Comparison of ENCODE assay signal across 8 cellular contexts in genomic region chrX:129956765-129957164, GRCh38. TPM values are rescaled to one million over a fixed set of nuclear protein-coding genes. Genes with fewer than 3 reads are reported as not detected.
A peak's percentile ranks its signal among the peaks of the same experiment; 100 is the strongest.
DNase-seq lines count a peak whose midpoint lies in the region; ATAC-seq and TF ChIP-seq lines count a peak whose summit lies in the region.

No MANE protein-coding gene starts in this region.

- no peak for TF ChIP-seq EP300 in esophagus muscularis mucosa (IDR thresholded peaks at IDR 0.05)

- H3K4me3 ChIP-seq in GM12865 (ENCODE audit: low read depth, low read length) (peak overlapping the region; percentile 36), OCI-LY3 (ENCODE audit: low read length) (peak overlapping the region; percentile 93), esophagus muscularis mucosa (peak overlapping the region; percentile 49 to 60 (median 53)), gastrocnemius medialis (peak overlapping the region; percentile 43 to 55 (median 46))

- H3K4me1 ChIP-seq in OCI-LY3 (ENCODE audit: low read length) (peaks cover 14% of the 10 kb centered on the region), esophagus muscularis mucosa (peaks cover 4 to 34% (median 24%) of the 10 kb centered on the region in 4 donors), gastrocnemius medialis (no peaks in the 10 kb centered on the region)

- in situ Hi-C loops in gastrocnemius medialis (cut with MboI; ENCODE audit: low sequenced_read_pairs in 4 of 4) (no loop called here), GM13977 (cut with MboI; ENCODE audit: low pct_unique_long_range_greater_than_20kb, low sequenced_read_pairs, unreplicated experiment) (no loop called here)

- TF ChIP-seq CTCF in GM12865 (IDR thresholded peaks at IDR 0.05; ENCODE audit: insufficient read depth, low read depth, low read length, missing control alignments) (no peak), OCI-LY3 (IDR thresholded peaks at IDR 0.05; ENCODE audit: low read depth, low read length) (no peak), esophagus muscularis mucosa (IDR thresholded peaks at IDR 0.05) (no peak), gastrocnemius medialis (IDR thresholded peaks at IDR 0.05 in 4 of 5, conservative IDR thresholded peaks at IDR 0.05 in 1 of 5) (no peak), GM13977 (IDR thresholded peaks at IDR 0.05; ENCODE audit: extremely low read depth, insufficient read depth, missing control alignments) (no peak)

- DNase-seq in GM12865 (ENCODE audit: low read depth) (no peak), esophagus muscularis mucosa (ENCODE audit: extremely low spot score) (no peak), gastrocnemius medialis (no peak), NCI-H1092 (lab: John Stamatoyannopoulos, UW) (no peak), GM13977 (ENCODE audit: low spot score) (no peak), DMS 273 (lab: John Stamatoyannopoulos, UW; ENCODE audit: unreplicated experiment) (no peak), superior temporal gyrus (ENCODE audit: extremely low spot score) (no peak)

- TF ChIP-seq POLR2A in esophagus muscularis mucosa (IDR thresholded peaks at IDR 0.05; ENCODE audit: low read depth) (no peak), gastrocnemius medialis (IDR thresholded peaks at IDR 0.05) (no peak)

- 27% methylated on average over 20 of the region's 20 CpGs for WGBS in esophagus muscularis mucosa

- intact Hi-C loops in esophagus muscularis mucosa (cut with DNase I) (no loop called here), gastrocnemius medialis (cut with DNase I; ENCODE audit: low total_unique reads) (no loop called here)

- peak overlapping the region; percentile 50; the same call in 1 of the 2 replicates for H3K9ac ChIP-seq in OCI-LY3 (ENCODE audit: low read length)

- H3K4me2 ChIP-seq in OCI-LY3 (ENCODE audit: low read length) = peak overlapping the region; percentile 70

- no peak for ATAC-seq in gastrocnemius medialis

- H3K27me3 ChIP-seq in OCI-LY3 (ENCODE audit: low read depth, low read length) (no peaks in the 10 kb centered on the region), esophagus muscularis mucosa (no peaks in the 10 kb centered on the region), gastrocnemius medialis (peaks cover 0 to 1% (median 0%) of the 10 kb centered on the region in 3 donors)

- H4K20me1 ChIP-seq in OCI-LY3 (ENCODE audit: insufficient read depth, low read length) = no peaks in the 10 kb centered on the region

- peak overlapping the region; percentile 41; the same call in 1 of the 2 replicates for H2AFZ ChIP-seq in OCI-LY3 (ENCODE audit: low read depth, low read length)

- H3K79me2 ChIP-seq in OCI-LY3 (ENCODE audit: low read length) = no peaks in the 10 kb centered on the region

- H3K9me3 ChIP-seq in OCI-LY3 (ENCODE audit: insufficient read depth, low read length) (no peaks in the 10 kb centered on the region), esophagus muscularis mucosa (no peaks in the 10 kb centered on the region), gastrocnemius medialis (no peaks in the 10 kb centered on the region)

- H3K36me3 ChIP-seq in OCI-LY3 (replicated peaks; ENCODE audit: low read depth, low read length) (no peaks in the 10 kb centered on the region), esophagus muscularis mucosa (no peaks in the 10 kb centered on the region), gastrocnemius medialis (no peaks in the 10 kb centered on the region)

- no peak overlapping the region for H3K27ac ChIP-seq in OCI-LY3 (ENCODE audit: low read length)
- peak overlapping the region; percentile 41 to 61 (median 59) for H3K27ac ChIP-seq in esophagus muscularis mucosa (replicated peaks in 1 of 4)
- peak overlapping the region in 3 of 4 donors; percentile 21 to 62 (median 31) for H3K27ac ChIP-seq in gastrocnemius medialis

RNA-seq across cellular contexts. Expression of gene BCORL1, which starts 25.7 kb away (rescaled TPM):
- 10 to 100 TPM in 2 of 4 donors, 1 to 10 TPM in 2; 3.8 to 13.8 (median 10.5) TPM for total RNA-seq in esophagus muscularis mucosa
- total RNA-seq in gastrocnemius medialis = 1 to 10 TPM; 1.1 to 3.6 (median 2.4) TPM

RNA-seq across cellular contexts. Expression of gene UTP14A, which starts 50.8 kb away (rescaled TPM):
- total RNA-seq in esophagus muscularis mucosa = 10 to 100 TPM in 3 of 4 donors, 1 to 10 TPM in 1; 9.6 to 16.1 (median 13.5) TPM
- total RNA-seq in gastrocnemius medialis = 10 to 100 TPM in 3 of 4 donors, 1 to 10 TPM in 1; 10.0 to 13.9 (median 10.9) TPM

Comparison
In these comparisons a context has a peak if more than half of its experiments do, and no peak if none do; other contexts are left out.
1. H3K4me3 ChIP-seq: peak in every context shown above with its lines; median percentile 93 in OCI-LY3; 53 in esophagus muscularis mucosa; 46 in gastrocnemius medialis; 36 in GM12865.